ENCODE assay signal across 8 cellular contexts in the genomic region with DNA sequence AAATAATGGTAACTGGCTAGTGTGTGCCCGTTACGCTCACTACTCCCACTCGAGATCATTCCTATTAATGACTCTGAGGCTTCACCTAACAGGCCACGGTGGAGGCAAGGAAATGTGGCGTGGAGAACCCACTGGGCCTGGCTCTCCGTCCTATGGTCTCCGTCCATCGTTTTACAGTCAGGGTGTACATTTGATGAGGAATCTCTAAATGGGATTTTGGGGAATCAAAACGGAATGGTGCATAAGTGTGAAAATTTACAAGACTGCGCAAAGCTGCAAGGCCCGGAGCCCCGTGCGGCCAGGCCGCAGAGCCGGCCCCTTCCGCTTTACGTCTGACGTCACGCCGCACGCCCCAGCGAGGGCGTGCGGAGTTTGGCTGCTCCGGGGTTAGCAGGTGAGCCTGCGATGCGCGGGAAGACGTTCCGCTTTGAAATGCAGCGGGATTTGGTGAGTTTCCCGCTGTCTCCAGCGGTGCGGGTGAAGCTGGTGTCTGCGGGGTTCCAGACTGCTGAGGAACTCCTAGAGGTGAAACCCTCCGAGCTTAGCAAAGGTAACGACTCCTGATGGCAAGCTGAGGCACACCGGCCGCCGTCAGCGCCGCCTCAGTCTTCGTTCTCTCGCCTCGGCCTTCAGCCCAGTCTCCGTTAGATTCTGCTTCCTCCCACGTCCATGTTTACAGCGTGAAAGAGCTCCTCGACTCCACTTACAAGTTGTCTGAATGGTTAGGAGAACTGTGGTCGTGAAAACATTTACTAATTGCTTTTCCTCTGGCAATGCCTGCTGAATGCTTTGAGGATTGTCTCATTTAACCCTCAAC. TPM values are rescaled to one million over a fixed set of nuclear protein-coding genes. Genes with fewer than 3 reads are reported as not detected.
DNase-seq lines count a peak whose midpoint lies in the region; ATAC-seq and TF ChIP-seq lines count a peak whose summit lies in the region.

Gene RAD51C (plus strand): TSS at position 364 of the 817 bp plus-strand sequence. CDS start 42 bp downstream, at position 406.

- intact Hi-C loops in activated T-helper 1 cell treated with anti-CD3 and anti-CD28 coated beads, Interleukin-12 subunit alpha, Interleukin-12 subunit beta, Interleukin-2, Interleukin-4 antibody, amounts not matched to agents 30 ng/mL and 10 ng/mL and 1 ng/mL, durations not matched to agents 14 hours and 24 hours and 36 hours (cut with micrococcal nuclease), result loop anchor here (1.0 to 10.0 kb wide), 5 partner anchors 11 to 358 kb away; no protein-coding TSS in a partner anchor

- TF ChIP-seq CTCF in KMS-11 (conservative IDR thresholded peaks at IDR 0.05; ENCODE audit: low read depth, low read length), result no peak

- H3K4me1 ChIP-seq in KMS-11 (ENCODE audit: low read depth, poor library complexity, severe bottlenecking), result peaks cover 34% of the 10 kb centered on the region

- H3K36me3 Mint-ChIP-seq in activated T-helper 1 cell treated with anti-CD3 and anti-CD28 coated beads, Interleukin-12 subunit alpha, Interleukin-12 subunit beta, Interleukin-2, Interleukin-4 antibody, amounts not matched to agents 30 ng/mL and 10 ng/mL and 1 ng/mL, durations not matched to agents 14 hours and 24 hours and 36 hours (ENCODE audit: low read depth), result peaks cover 12% of the 10 kb centered on the region
- no peaks in the 10 kb centered on the region for H3K36me3 Mint-ChIP-seq in naive B cell
- H3K36me3 Mint-ChIP-seq in stimulated activated effector memory CD8-positive, alpha-beta T cell treated with anti-CD3 and anti-CD28 coated beads, Interleukin-12 subunit alpha, Interleukin-12 subunit beta, amount 100 ng/mL, for 72 hours, result peaks cover 51% of the 10 kb centered on the region

- peak within 1 kb of the TSS; percentile 84 for H3K9ac ChIP-seq in KMS-11

- peak within 1 kb of the TSS; percentile 98 for H3K27ac Mint-ChIP-seq in activated T-helper 1 cell treated with anti-CD3 and anti-CD28 coated beads, Interleukin-12 subunit alpha, Interleukin-12 subunit beta, Interleukin-2, Interleukin-4 antibody, amounts not matched to agents 30 ng/mL and 10 ng/mL and 1 ng/mL, durations not matched to agents 14 hours and 24 hours and 36 hours
- peak within 1 kb of the TSS; percentile 89 to 94 (median 92) for H3K27ac Mint-ChIP-seq in naive B cell
- H3K27ac Mint-ChIP-seq in stimulated activated effector memory CD8-positive, alpha-beta T cell treated with anti-CD3 and anti-CD28 coated beads, Interleukin-12 subunit alpha, Interleukin-12 subunit beta, amount 100 ng/mL, for 72 hours, result peak within 1 kb of the TSS; percentile 97

- H4K20me1 ChIP-seq in KMS-11 (ENCODE audit: insufficient read depth), result no peaks in the 10 kb centered on the region

- ATAC-seq in GM21723 (IDR thresholded peaks at IDR 0.05; ENCODE audit: unreplicated experiment), result peak; percentile 94
- peak; percentile 99 for ATAC-seq in naive B cell (ENCODE audit: low read depth in 2 of 2)
- ATAC-seq in stimulated activated effector memory CD8-positive, alpha-beta T cell treated with anti-CD3 and anti-CD28 coated beads, Interleukin-12 subunit alpha, Interleukin-12 subunit beta, amount 100 ng/mL, for 72 hours, result peak; percentile 100

- no peaks in the 10 kb centered on the region for H3K27me3 ChIP-seq in KMS-11 (ENCODE audit: insufficient read depth, low read depth)

- H3K9me3 Mint-ChIP-seq in activated T-helper 1 cell treated with anti-CD3 and anti-CD28 coated beads, Interleukin-12 subunit alpha, Interleukin-12 subunit beta, Interleukin-2, Interleukin-4 antibody, amounts not matched to agents 30 ng/mL and 10 ng/mL and 1 ng/mL, durations not matched to agents 14 hours and 24 hours and 36 hours, result no peaks in the 10 kb centered on the region
- peaks cover 0 to 2% (median 0%) of the 10 kb centered on the region in 7 donors for H3K9me3 Mint-ChIP-seq in naive B cell
- no peaks in the 10 kb centered on the region for H3K9me3 Mint-ChIP-seq in stimulated activated effector memory CD8-positive, alpha-beta T cell treated with anti-CD3 and anti-CD28 coated beads, Interleukin-12 subunit alpha, Interleukin-12 subunit beta, amount 100 ng/mL, for 72 hours

- peak within 1 kb of the TSS; percentile 74 for H3K27ac ChIP-seq in KMS-11

- peak within 1 kb of the TSS; percentile 100 for H2AFZ ChIP-seq in KMS-11 (ENCODE audit: low read depth)

- peak; percentile 49 for DNase-seq in DMS79 treated with DMSO at 0.1 percent for 48 hours (lab: John Stamatoyannopoulos, UW)
- peak; percentile 93 for DNase-seq in RKO (ENCODE audit: low spot score)
- DNase-seq in activated T-helper 1 cell treated with anti-CD3 and anti-CD28 coated beads, Interleukin-12 subunit alpha, Interleukin-12 subunit beta, Interleukin-2, Interleukin-4 antibody, amounts not matched to agents 30 ng/mL and 10 ng/mL and 1 ng/mL, durations not matched to agents 14 hours and 24 hours and 36 hours (ENCODE audit: low spot score), result peak; percentile 86
- peak; percentile 77 for DNase-seq in fibroblast of gingiva (ENCODE audit: low read depth)
- peak; percentile 85 for DNase-seq in naive B cell
- peak; percentile 77 to 89 for DNase-seq in stimulated activated effector memory CD8-positive, alpha-beta T cell treated with anti-CD3 and anti-CD28 coated beads, Interleukin-12 subunit alpha, Interleukin-12 subunit beta, amount 100 ng/mL, for 72 hours (ENCODE audit: low spot score in 2 of 2)

- H3K79me2 ChIP-seq in KMS-11 (ENCODE audit: insufficient read depth, low read depth), result peaks cover 31% of the 10 kb centered on the region

- peak within 1 kb of the TSS; percentile 97 for H3K4me3 Mint-ChIP-seq in activated T-helper 1 cell treated with anti-CD3 and anti-CD28 coated beads, Interleukin-12 subunit alpha, Interleukin-12 subunit beta, Interleukin-2, Interleukin-4 antibody, amounts not matched to agents 30 ng/mL and 10 ng/mL and 1 ng/mL, durations not matched to agents 14 hours and 24 hours and 36 hours
- H3K4me3 Mint-ChIP-seq in naive B cell, result peak within 1 kb of the TSS; percentile 93 to 97 (median 95)
- peak within 1 kb of the TSS; percentile 95 for H3K4me3 Mint-ChIP-seq in stimulated activated effector memory CD8-positive, alpha-beta T cell treated with anti-CD3 and anti-CD28 coated beads, Interleukin-12 subunit alpha, Interleukin-12 subunit beta, amount 100 ng/mL, for 72 hours

- H3K4me3 ChIP-seq in KMS-11 (IDR thresholded peaks at IDR 0.05; ENCODE audit: insufficient read depth, low read depth, low read length), result peak within 1 kb of the TSS; percentile 83

- no peaks in the 10 kb centered on the region for H3K36me3 ChIP-seq in KMS-11 (ENCODE audit: insufficient read depth)

- H3K4me1 Mint-ChIP-seq in activated T-helper 1 cell treated with anti-CD3 and anti-CD28 coated beads, Interleukin-12 subunit alpha, Interleukin-12 subunit beta, Interleukin-2, Interleukin-4 antibody, amounts not matched to agents 30 ng/mL and 10 ng/mL and 1 ng/mL, durations not matched to agents 14 hours and 24 hours and 36 hours (ENCODE audit: low read depth), result peaks cover 31% of the 10 kb centered on the region
- peaks cover 18 to 20% (median 19%) of the 10 kb centered on the region in 3 donors for H3K4me1 Mint-ChIP-seq in naive B cell
- peaks cover 20% of the 10 kb centered on the region for H3K4me1 Mint-ChIP-seq in stimulated activated effector memory CD8-positive, alpha-beta T cell treated with anti-CD3 and anti-CD28 coated beads, Interleukin-12 subunit alpha, Interleukin-12 subunit beta, amount 100 ng/mL, for 72 hours

- no peaks in the 10 kb centered on the region for H3K27me3 Mint-ChIP-seq in activated T-helper 1 cell treated with anti-CD3 and anti-CD28 coated beads, Interleukin-12 subunit alpha, Interleukin-12 subunit beta, Interleukin-2, Interleukin-4 antibody, amounts not matched to agents 30 ng/mL and 10 ng/mL and 1 ng/mL, durations not matched to agents 14 hours and 24 hours and 36 hours (ENCODE audit: insufficient read depth)
- peaks cover 0 to 4% (median 0%) of the 10 kb centered on the region in 3 donors for H3K27me3 Mint-ChIP-seq in naive B cell

- peak within 1 kb of the TSS; percentile 84 for H3K4me2 ChIP-seq in KMS-11

RNA-seq across cellular contexts. Expression of gene RAD51C, which starts in this region (rescaled TPM):
- 86.3 and 91.2 TPM in 2 replicates for total RNA-seq in activated T-helper 1 cell treated with anti-CD3 and anti-CD28 coated beads, Interleukin-12 subunit alpha, Interleukin-12 subunit beta, Interleukin-2, Interleukin-4 antibody, amounts not matched to agents 30 ng/mL and 10 ng/mL and 1 ng/mL, durations not matched to agents 14 hours and 24 hours and 36 hours
- 10 to 100 TPM; 44.9 to 96.2 (median 53.0) TPM for polyA plus RNA-seq in naive B cell (ENCODE audit: low read depth in 6 of 6)

Comparison
In these comparisons a context has a peak if more than half of its experiments do, and no peak if none do; other contexts are left out.
1. Peak in every context shown above with its lines: DNase-seq, ATAC-seq, H3K4me3 ChIP-seq and H3K27ac ChIP-seq.